ENCODE assay signal across 1 cellular context in the genomic region with DNA sequence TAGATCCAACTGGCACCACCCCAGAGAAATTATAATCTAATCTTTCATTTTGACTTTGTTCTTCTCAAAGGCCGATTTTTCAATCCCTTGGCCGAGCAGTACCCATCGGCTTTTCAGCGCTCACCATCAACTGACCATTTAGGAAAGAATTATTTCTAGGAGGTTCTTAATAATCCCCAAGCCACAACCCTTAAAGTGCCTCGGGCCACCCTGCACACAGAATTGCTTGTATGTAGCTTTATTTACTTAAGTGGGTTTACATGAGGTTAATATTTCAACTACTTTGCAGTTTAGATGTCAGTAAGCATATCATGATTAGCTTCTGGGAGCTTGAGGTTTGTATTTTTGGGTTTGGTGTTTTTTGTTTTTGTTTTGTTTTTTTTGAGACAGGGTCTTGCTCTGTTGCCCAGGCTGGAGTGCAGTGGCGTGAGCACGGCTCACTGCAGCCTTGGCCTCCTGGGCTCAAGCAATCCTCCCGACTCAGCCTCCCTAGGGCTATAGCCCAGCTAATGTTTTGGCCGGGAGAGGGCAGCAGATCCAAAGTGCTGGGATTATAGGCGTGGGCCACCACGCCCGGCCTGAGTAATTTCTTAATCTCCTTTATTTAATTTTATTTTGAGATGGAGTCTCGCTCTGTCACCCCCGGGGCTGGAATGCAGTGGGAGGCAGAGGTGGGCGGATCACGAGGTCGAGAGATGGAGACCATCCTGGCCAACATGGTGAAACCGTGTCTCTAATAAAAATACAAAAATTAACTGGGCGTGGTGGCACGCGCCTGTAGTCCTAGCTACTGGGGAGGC.
A peak's percentile ranks its signal among the peaks of the same experiment; 100 is the strongest.
TF ChIP-seq lines count a peak whose summit lies in the region.

No MANE protein-coding gene starts in this region.

TF ChIP-seq in HepG2, 621 proteins besides CTCF, POLR2A, EP300 and RAD21 (continued from another document and continues in another):
- TF ChIP-seq, protein P1, sequence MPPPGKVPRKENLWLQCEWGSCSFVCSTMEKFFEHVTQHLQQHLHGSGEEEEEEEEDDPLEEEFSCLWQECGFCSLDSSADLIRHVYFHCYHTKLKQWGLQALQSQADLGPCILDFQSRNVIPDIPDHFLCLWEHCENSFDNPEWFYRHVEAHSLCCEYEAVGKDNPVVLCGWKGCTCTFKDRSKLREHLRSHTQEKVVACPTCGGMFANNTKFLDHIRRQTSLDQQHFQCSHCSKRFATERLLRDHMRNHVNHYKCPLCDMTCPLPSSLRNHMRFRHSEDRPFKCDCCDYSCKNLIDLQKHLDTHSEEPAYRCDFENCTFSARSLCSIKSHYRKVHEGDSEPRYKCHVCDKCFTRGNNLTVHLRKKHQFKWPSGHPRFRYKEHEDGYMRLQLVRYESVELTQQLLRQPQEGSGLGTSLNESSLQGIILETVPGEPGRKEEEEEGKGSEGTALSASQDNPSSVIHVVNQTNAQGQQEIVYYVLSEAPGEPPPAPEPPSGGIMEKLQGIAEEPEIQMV (CRISPR knock-in tag; IDR thresholded peaks at IDR 0.05; ENCODE audit: low read depth) = no peak
- TF ChIP-seq PRMT3 (CRISPR knock-in tag; IDR thresholded peaks at IDR 0.05; ENCODE audit: borderline replicate concordance, low read depth) (no peak), PAF1 (CRISPR knock-in tag; IDR thresholded peaks at IDR 0.05) (no peak), ZNF329 (CRISPR knock-in tag; IDR thresholded peaks at IDR 0.05; ENCODE audit: low read depth) (no peak), NR3C1 (CRISPR knock-in tag; IDR thresholded peaks at IDR 0.05) (no peak), TEAD3 (CRISPR knock-in tag; optimal IDR thresholded peaks at IDR 0.05; ENCODE audit: borderline replicate concordance) (peak; percentile 43), SRSF1 (optimal IDR thresholded peaks at IDR 0.05; ENCODE audit: low read depth, low read length) (no peak), SRF (IDR thresholded peaks at IDR 0.05; ENCODE audit: low read depth, low read length) (no peak), ARNT2 (CRISPR knock-in tag; IDR thresholded peaks at IDR 0.05; ENCODE audit: low read depth) (no peak), RBM22 (optimal IDR thresholded peaks at IDR 0.05; ENCODE audit: low read length) (no peak), RNF2 (conservative IDR thresholded peaks at IDR 0.05; ENCODE audit: low read depth) (no peak), ZBTB38 (CRISPR knock-in tag; IDR thresholded peaks at IDR 0.05) (no peak), STAT5B (CRISPR knock-in tag; IDR thresholded peaks at IDR 0.05) (no peak), ATF7 (IDR thresholded peaks at IDR 0.05) (no peak), ATF7 (CRISPR knock-in tag; IDR thresholded peaks at IDR 0.05) (no peak), ZNF3 (CRISPR knock-in tag; IDR thresholded peaks at IDR 0.05) (no peak), CSRNP2 (CRISPR knock-in tag; conservative IDR thresholded peaks at IDR 0.05; ENCODE audit: low read depth) (no peak), FOXA1 (IDR thresholded peaks at IDR 0.05) (no peak), FOXA1 (CRISPR knock-in tag; IDR thresholded peaks at IDR 0.05) (no peak), ZNF614 (CRISPR knock-in tag; IDR thresholded peaks at IDR 0.05; ENCODE audit: borderline replicate concordance) (no peak), CENPT (CRISPR knock-in tag; IDR thresholded peaks at IDR 0.05; ENCODE audit: low read depth) (no peak), SMC3 (IDR thresholded peaks at IDR 0.05; ENCODE audit: low read length) (peak; percentile 40; the same call in 1 of the 2 replicates), NONO (IDR thresholded peaks at IDR 0.05) (no peak), NONO (CRISPR knock-in tag; conservative IDR thresholded peaks at IDR 0.05) (no peak; the same call in 1 of the 2 replicates), REPIN1 (CRISPR knock-in tag; IDR thresholded peaks at IDR 0.05; ENCODE audit: borderline replicate concordance, low read depth) (0 out of 2 replicates have a peak, but pooled peaks have one; percentile 44), POLR2G (IDR thresholded peaks at IDR 0.05; ENCODE audit: low read depth, low read length) (no peak), GTF2F1 (IDR thresholded peaks at IDR 0.05; ENCODE audit: low read length) (no peak), SP5 (CRISPR knock-in tag; IDR thresholded peaks at IDR 0.05; ENCODE audit: borderline replicate concordance, low read depth) (no peak), HOXA9 (CRISPR knock-in tag; IDR thresholded peaks at IDR 0.05; ENCODE audit: borderline replicate concordance) (no peak), ZNF337 (CRISPR knock-in tag; IDR thresholded peaks at IDR 0.05; ENCODE audit: borderline replicate concordance, low read depth) (no peak), HOXA5 (CRISPR knock-in tag; IDR thresholded peaks at IDR 0.05) (no peak), POGK (CRISPR knock-in tag; conservative IDR thresholded peaks at IDR 0.05) (no peak), MEIS1 (CRISPR knock-in tag; IDR thresholded peaks at IDR 0.05; ENCODE audit: borderline replicate concordance) (no peak), BCL6 (CRISPR knock-in tag; IDR thresholded peaks at IDR 0.05) (no peak)
- TF ChIP-seq, protein P2, sequence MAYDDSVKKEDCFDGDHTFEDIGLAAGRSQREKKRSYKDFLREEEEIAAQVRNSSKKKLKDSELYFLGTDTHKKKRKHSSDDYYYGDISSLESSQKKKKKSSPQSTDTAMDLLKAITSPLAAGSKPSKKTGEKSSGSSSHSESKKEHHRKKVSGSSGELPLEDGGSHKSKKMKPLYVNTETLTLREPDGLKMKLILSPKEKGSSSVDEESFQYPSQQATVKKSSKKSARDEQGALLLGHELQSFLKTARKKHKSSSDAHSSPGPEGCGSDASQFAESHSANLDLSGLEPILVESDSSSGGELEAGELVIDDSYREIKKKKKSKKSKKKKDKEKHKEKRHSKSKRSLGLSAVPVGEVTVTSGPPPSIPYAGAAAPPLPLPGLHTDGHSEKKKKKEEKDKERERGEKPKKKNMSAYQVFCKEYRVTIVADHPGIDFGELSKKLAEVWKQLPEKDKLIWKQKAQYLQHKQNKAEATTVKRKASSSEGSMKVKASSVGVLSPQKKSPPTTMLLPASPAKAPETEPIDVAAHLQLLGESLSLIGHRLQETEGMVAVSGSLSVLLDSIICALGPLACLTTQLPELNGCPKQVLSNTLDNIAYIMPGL (CRISPR knock-in tag; IDR thresholded peaks at IDR 0.05; ENCODE audit: borderline replicate concordance in 1 of 2, low read depth in 1 of 2) = peak; percentile 27 to 32; a peak in 2 of 4 replicates
- TF ChIP-seq, protein P3, sequence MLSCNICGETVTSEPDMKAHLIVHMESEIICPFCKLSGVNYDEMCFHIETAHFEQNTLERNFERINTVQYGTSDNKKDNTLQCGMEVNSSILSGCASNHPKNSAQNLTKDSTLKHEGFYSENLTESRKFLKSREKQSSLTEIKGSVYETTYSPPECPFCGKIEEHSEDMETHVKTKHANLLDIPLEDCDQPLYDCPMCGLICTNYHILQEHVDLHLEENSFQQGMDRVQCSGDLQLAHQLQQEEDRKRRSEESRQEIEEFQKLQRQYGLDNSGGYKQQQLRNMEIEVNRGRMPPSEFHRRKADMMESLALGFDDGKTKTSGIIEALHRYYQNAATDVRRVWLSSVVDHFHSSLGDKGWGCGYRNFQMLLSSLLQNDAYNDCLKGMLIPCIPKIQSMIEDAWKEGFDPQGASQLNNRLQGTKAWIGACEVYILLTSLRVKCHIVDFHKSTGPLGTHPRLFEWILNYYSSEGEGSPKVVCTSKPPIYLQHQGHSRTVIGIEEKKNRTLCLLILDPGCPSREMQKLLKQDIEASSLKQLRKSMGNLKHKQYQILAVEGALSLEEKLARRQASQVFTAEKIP (CRISPR knock-in tag; IDR thresholded peaks at IDR 0.05; ENCODE audit: borderline replicate concordance) = no peak
- TF ChIP-seq, protein P4, sequence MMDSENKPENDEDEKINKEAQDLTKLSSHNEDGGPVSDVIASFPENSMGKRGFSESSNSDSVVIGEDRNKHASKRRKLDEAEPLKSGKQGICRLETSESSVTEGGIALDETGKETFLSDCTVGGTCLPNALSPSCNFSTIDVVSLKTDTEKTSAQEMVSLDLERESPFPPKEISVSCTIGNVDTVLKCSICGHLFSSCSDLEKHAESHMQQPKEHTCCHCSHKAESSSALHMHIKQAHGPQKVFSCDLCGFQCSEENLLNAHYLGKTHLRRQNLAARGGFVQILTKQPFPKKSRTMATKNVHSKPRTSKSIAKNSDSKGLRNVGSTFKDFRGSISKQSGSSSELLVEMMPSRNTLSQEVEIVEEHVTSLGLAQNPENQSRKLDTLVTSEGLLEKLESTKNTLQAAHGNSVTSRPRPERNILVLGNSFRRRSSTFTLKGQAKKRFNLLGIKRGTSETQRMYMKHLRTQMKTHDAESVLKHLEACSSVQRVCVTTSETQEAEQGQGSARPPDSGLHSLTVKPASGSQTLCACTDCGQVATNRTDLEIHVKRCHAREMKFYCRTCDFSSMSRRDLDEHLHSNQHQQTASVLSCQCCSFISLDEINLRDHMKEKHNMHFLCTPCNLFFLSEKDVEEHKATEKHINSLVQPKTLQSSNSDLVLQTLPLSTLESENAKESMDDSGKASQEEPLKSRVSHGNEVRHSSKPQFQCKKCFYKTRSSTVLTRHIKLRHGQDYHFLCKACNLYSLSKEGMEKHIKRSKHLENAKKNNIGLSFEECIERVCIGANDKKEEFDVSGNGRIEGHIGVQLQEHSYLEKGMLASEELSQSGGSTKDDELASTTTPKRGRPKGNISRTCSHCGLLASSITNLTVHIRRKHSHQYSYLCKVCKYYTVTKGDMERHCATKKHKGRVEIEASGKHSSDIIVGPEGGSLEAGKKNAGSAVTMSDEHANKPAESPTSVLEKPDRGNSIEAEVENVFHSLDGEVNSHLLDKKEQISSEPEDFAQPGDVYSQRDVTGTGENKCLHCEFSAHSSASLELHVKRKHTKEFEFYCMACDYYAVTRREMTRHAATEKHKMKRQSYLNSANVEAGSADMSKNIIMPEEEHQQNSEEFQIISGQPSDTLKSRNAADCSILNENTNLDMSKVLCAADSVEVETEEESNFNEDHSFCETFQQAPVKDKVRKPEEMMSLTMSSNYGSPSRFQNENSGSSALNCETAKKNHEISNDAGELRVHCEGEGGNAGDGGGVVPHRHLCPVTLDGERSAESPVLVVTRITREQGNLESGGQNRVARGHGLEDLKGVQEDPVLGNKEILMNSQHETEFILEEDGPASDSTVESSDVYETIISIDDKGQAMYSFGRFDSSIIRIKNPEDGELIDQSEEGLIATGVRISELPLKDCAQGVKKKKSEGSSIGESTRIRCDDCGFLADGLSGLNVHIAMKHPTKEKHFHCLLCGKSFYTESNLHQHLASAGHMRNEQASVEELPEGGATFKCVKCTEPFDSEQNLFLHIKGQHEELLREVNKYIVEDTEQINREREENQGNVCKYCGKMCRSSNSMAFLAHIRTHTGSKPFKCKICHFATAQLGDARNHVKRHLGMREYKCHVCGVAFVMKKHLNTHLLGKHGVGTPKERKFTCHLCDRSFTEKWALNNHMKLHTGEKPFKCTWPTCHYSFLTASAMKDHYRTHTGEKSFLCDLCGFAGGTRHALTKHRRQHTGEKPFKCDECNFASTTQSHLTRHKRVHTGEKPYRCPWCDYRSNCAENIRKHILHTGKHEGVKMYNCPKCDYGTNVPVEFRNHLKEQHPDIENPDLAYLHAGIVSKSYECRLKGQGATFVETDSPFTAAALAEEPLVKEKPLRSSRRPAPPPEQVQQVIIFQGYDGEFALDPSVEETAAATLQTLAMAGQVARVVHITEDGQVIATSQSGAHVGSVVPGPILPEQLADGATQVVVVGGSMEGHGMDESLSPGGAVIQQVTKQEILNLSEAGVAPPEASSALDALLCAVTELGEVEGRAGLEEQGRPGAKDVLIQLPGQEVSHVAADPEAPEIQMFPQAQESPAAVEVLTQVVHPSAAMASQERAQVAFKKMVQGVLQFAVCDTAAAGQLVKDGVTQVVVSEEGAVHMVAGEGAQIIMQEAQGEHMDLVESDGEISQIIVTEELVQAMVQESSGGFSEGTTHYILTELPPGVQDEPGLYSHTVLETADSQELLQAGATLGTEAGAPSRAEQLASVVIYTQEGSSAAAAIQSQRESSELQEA (CRISPR knock-in tag; IDR thresholded peaks at IDR 0.05; ENCODE audit: not compliant biosample characterization) = no peak
- TF ChIP-seq, protein P5, sequence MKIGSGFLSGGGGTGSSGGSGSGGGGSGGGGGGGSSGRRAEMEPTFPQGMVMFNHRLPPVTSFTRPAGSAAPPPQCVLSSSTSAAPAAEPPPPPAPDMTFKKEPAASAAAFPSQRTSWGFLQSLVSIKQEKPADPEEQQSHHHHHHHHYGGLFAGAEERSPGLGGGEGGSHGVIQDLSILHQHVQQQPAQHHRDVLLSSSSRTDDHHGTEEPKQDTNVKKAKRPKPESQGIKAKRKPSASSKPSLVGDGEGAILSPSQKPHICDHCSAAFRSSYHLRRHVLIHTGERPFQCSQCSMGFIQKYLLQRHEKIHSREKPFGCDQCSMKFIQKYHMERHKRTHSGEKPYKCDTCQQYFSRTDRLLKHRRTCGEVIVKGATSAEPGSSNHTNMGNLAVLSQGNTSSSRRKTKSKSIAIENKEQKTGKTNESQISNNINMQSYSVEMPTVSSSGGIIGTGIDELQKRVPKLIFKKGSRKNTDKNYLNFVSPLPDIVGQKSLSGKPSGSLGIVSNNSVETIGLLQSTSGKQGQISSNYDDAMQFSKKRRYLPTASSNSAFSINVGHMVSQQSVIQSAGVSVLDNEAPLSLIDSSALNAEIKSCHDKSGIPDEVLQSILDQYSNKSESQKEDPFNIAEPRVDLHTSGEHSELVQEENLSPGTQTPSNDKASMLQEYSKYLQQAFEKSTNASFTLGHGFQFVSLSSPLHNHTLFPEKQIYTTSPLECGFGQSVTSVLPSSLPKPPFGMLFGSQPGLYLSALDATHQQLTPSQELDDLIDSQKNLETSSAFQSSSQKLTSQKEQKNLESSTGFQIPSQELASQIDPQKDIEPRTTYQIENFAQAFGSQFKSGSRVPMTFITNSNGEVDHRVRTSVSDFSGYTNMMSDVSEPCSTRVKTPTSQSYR (CRISPR knock-in tag; IDR thresholded peaks at IDR 0.05; ENCODE audit: borderline replicate concordance) = no peak
